22 cellular contexts compared by ENCODE assay signal in genomic region chr6:14119764-14120163, GRCh38. TPM values are rescaled to one million over a fixed set of nuclear protein-coding genes. Genes with fewer than 3 reads are reported as not detected.
DNase-seq lines count a peak whose midpoint lies in the region; ATAC-seq, FAIRE-seq and TF ChIP-seq lines count a peak whose summit lies in the region.
"Had no signal": no experiment of that assay in that cellular context is flagged by ENCODE, and none has a peak within 500 bp of the region (broad histone marks: within the 10 kb centered on the region; RNA-seq: fewer than 3 reads in every experiment).

No MANE protein-coding gene starts in this region.

- ATAC-seq in T-helper 17 cell, result no peak
- no peak for ATAC-seq in memory B cell (ENCODE audit: low read depth)
- ATAC-seq in HG03442 (IDR thresholded peaks at IDR 0.05; ENCODE audit: unreplicated experiment), result no peak
- ATAC-seq: activated naive CD4-positive, alpha-beta T cell treated with anti-CD3 and anti-CD28 coated beads, Interleukin-2, amount 50 U/mL, for 72 hours; heart right ventricle had no signal

- H3K36me3 Mint-ChIP-seq in CD14-positive monocyte, result peaks cover 33 to 57% of the 10 kb centered on the region in 2 donors
- H3K36me3 Mint-ChIP-seq in T-helper 17 cell (ENCODE audit: low read depth), result peaks cover 1% of the 10 kb centered on the region
- H3K36me3 Mint-ChIP-seq in memory B cell, result peaks cover 11% of the 10 kb centered on the region
- peaks cover 2% of the 10 kb centered on the region for H3K36me3 Mint-ChIP-seq in neural progenitor cell

- peaks cover 16% of the 10 kb centered on the region for H3F3A ChIP-seq in neural progenitor cell (ENCODE audit: low read depth)

- H3K27ac Mint-ChIP-seq in CD14-positive monocyte (peak overlapping the region in 4 of 7 donors; percentile 4 to 100 (median 98)), T-helper 17 cell (peak overlapping the region; percentile 98), memory B cell (peak overlapping the region; percentile 98), neural progenitor cell (no peak overlapping the region)
- H3K27ac Mint-ChIP-seq: activated naive CD4-positive, alpha-beta T cell treated with anti-CD3 and anti-CD28 coated beads, Interleukin-2, amount 50 U/mL, for 72 hours had no signal

- TF ChIP-seq CTCF in CD14-positive monocyte (IDR thresholded peaks at IDR 0.05), result no peak
- TF ChIP-seq CTCF in GM06990 (IDR thresholded peaks at IDR 0.05; ENCODE audit: insufficient read depth, low read length, poor library complexity, severe bottlenecking), result no peak
- TF ChIP-seq CTCF in neural progenitor cell (IDR thresholded peaks at IDR 0.05), result no peak

- H3K4me1 Mint-ChIP-seq in CD14-positive monocyte (peaks cover 60% of the 10 kb centered on the region), T-helper 17 cell (peaks cover 37% of the 10 kb centered on the region), memory B cell (peaks cover 45% of the 10 kb centered on the region), neural progenitor cell (peaks cover 9% of the 10 kb centered on the region)

- H3K27ac ChIP-seq in neural progenitor cell, result no peak overlapping the region
- H3K27ac ChIP-seq: breast epithelium, sigmoid colon, thyroid gland had no signal

- H3K9me3 Mint-ChIP-seq in CD14-positive monocyte, result peaks cover 0 to 5% (median 4%) of the 10 kb centered on the region in 7 donors
- H3K9me3 Mint-ChIP-seq in memory B cell, result no peaks in the 10 kb centered on the region
- H3K9me3 Mint-ChIP-seq in neural progenitor cell, result no peaks in the 10 kb centered on the region
- H3K9me3 Mint-ChIP-seq: activated naive CD4-positive, alpha-beta T cell treated with anti-CD3 and anti-CD28 coated beads, Interleukin-2, amount 50 U/mL, for 72 hours had no signal

- H3K4me1 ChIP-seq in neural progenitor cell, result peaks cover 4% of the 10 kb centered on the region
- H3K4me1 ChIP-seq: BE2C had no signal

- H3K9me3 ChIP-seq in T-helper 17 cell (ENCODE audit: control insufficient read depth, low read length, poor library complexity, severe bottlenecking), result peaks cover 6% of the 10 kb centered on the region
- no peaks in the 10 kb centered on the region for H3K9me3 ChIP-seq in neural progenitor cell (ENCODE audit: low read depth)
- H3K9me3 ChIP-seq: BE2C, breast epithelium, heart right ventricle, sigmoid colon, thyroid gland had no signal

- no peak overlapping the region for H2AFZ ChIP-seq in neural progenitor cell (replicated peaks)

- H3K27me3 ChIP-seq in GM06990 (replicated peaks; ENCODE audit: control insufficient read depth, insufficient read depth, low read length) (no peaks in the 10 kb centered on the region), neural progenitor cell (peaks cover 34% of the 10 kb centered on the region)
- H3K27me3 ChIP-seq: breast epithelium, dorsolateral prefrontal cortex, heart right ventricle, sigmoid colon, thyroid gland had no signal

- H3K4me3 ChIP-seq in GM06990 (replicated peaks; ENCODE audit: low read depth, low read length) (peak overlapping the region; percentile 85), neural progenitor cell (no peak overlapping the region)
- H3K4me3 ChIP-seq: breast epithelium, sigmoid colon, thyroid gland had no signal

- no peak for DNase-seq in CD14-positive monocyte (ENCODE audit: low spot score)
- no peak for DNase-seq in GM06990 (ENCODE audit: extremely low read depth, insufficient read length)
- DNase-seq in T-helper 17 cell, result no peak
- DNase-seq in memory B cell (ENCODE audit: low spot score in 2 of 2), result peak; percentile 38 to 52
- DNase-seq in neural progenitor cell (ENCODE audit: low spot score), result no peak
- DNase-seq in superior temporal gyrus (ENCODE audit: extremely low spot score), result no peak
- no peak for DNase-seq in HTR-8/SVneo (ENCODE audit: insufficient read length, low spot score)
- DNase-seq: BE2C; dorsolateral prefrontal cortex; heart right ventricle; Kasumi-1; NCI-H1436; nucleus accumbens; sigmoid colon; stimulated activated CD4-positive, alpha-beta T cell treated with anti-CD3 and anti-CD28 coated beads, Interleukin-2, amount 100 ng/mL, for 24 hours; SW 1271; thyroid gland had no signal

- intact Hi-C loops in CD14-positive monocyte (cut with micrococcal nuclease), result no loop called here

- H4K20me1 ChIP-seq in neural progenitor cell (ENCODE audit: low read depth), result no peaks in the 10 kb centered on the region

- H3K27me3 Mint-ChIP-seq in CD14-positive monocyte (ENCODE audit: low read depth in 3 of 3) (peaks cover 1 to 14% (median 10%) of the 10 kb centered on the region in 3 donors), T-helper 17 cell (no peaks in the 10 kb centered on the region), memory B cell (no peaks in the 10 kb centered on the region), neural progenitor cell (ENCODE audit: insufficient read depth, low read depth) (peaks cover 11% of the 10 kb centered on the region)

- no peak overlapping the region for H3K9ac ChIP-seq in neural progenitor cell

- H3K4me3 Mint-ChIP-seq in CD14-positive monocyte, result peak overlapping the region; percentile 52 to 99
- no peak overlapping the region for H3K4me3 Mint-ChIP-seq in T-helper 17 cell
- peak overlapping the region; percentile 94 for H3K4me3 Mint-ChIP-seq in memory B cell
- H3K4me3 Mint-ChIP-seq in neural progenitor cell, result no peak overlapping the region

- FAIRE-seq in HTR-8/SVneo (lab: Jason Lieb, UNC), result no peak
- FAIRE-seq: H54, keratinocyte had no signal

- H3K79me2 ChIP-seq in neural progenitor cell (ENCODE audit: low read depth), result no peaks in the 10 kb centered on the region

- no peaks in the 10 kb centered on the region for H3K36me3 ChIP-seq in GM06990 (ENCODE audit: control insufficient read depth, insufficient read depth, low read length)
- no peaks in the 10 kb centered on the region for H3K36me3 ChIP-seq in neural progenitor cell
- H3K36me3 ChIP-seq: BE2C, breast epithelium, heart right ventricle, sigmoid colon, thyroid gland had no signal

- no peak overlapping the region for H3K4me2 ChIP-seq in neural progenitor cell

RNA-seq across cellular contexts. Expression of gene CD83, which starts 2.2 kb away (rescaled TPM):
- polyA plus RNA-seq in CD14-positive monocyte, result 10 to 100 TPM; 74.5 to 84.7 TPM
- total RNA-seq in T-helper 17 cell, result 10 to 100 TPM; 62.3 to 78.7 TPM
- 0.80 and 1.5 TPM in 2 replicates for total RNA-seq in neural progenitor cell (ENCODE audit: low replicate concordance)

Comparison
In these comparisons a context has a peak if more than half of its experiments do, and no peak if none do; other contexts are left out.
1. DNase-seq: peak in memory B cell (2 of 2); none in CD14-positive monocyte (single experiment), GM06990 (single experiment), T-helper 17 cell (0 of 3), neural progenitor cell (single experiment), superior temporal gyrus (single experiment) and HTR-8/SVneo (single experiment).
2. H3K4me3 Mint-ChIP-seq: peak in CD14-positive monocyte (2 of 2) and memory B cell (single experiment); none in T-helper 17 cell (single experiment) and neural progenitor cell (single experiment).
3. RNA of gene CD83, which starts 2.2 kb away (total RNA-seq): 62.3 to 78.7 TPM in T-helper 17 cell; 0.80 to 1.5 TPM in neural progenitor cell; every median in the first group is over 10 times any median in the second.